ENCODE assay signal across 2 cellular contexts in the genomic region with DNA sequence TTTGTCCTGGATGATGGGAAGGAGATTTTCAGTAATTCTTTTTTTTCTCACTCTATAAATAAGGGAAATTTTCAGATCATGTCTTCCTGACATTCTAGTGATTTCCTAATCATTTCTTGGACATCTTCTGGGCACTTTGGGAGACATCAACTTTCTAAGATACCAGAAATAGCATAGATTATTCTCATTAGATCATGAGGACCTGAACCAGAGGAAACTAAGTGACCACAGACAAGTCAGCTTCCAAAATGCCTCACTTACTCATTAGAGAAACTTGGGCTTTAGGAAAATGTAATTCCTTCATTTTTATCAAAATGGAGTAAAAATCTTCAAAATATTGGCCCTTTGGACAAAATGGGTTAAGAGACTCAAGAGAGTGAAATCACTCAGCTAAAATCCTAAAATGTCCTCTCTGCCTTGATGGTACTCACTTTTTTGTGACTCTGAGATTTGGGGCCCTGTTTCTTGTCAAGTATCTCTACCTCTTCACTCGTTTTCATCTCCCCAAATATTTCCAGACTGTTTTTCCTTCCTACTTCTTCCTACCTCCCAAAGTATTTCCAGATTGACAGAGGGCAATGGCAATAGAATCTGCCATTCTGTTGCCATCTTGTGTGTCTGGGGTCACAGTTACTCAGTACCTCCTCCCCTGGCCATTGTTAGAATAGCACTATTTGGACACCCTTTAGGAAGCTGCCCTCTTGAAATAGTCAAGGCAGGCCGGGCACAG.
TF ChIP-seq lines count a peak whose summit lies in the region.

No MANE protein-coding gene starts in this region.

TF ChIP-seq in SK-N-SH, 30 proteins besides CTCF, POLR2A, EP300 and RAD21 (continued from another document):
- TF ChIP-seq PBX3 (IDR thresholded peaks at IDR 0.05): no peak
TF ChIP-seq in SK-N-SH: peak in this region for 0.

TF ChIP-seq in SK-N-SH treated with all-trans-retinoic acid at 6 μM for 48 hours, 23 proteins besides CTCF, POLR2A, EP300 and RAD21:
- no peak for TF ChIP-seq PATZ1 (CRISPR knock-in tag; IDR thresholded peaks at IDR 0.05; ENCODE audit: borderline replicate concordance)
- TF ChIP-seq TOX (CRISPR knock-in tag; IDR thresholded peaks at IDR 0.05; ENCODE audit: borderline replicate concordance): no peak
- TF ChIP-seq RARB (CRISPR knock-in tag; IDR thresholded peaks at IDR 0.05): no peak
- TF ChIP-seq ISL1 (CRISPR knock-in tag; IDR thresholded peaks at IDR 0.05): no peak
- TF ChIP-seq CSDC2 (CRISPR knock-in tag; IDR thresholded peaks at IDR 0.05): no peak
- TF ChIP-seq, protein P1, sequence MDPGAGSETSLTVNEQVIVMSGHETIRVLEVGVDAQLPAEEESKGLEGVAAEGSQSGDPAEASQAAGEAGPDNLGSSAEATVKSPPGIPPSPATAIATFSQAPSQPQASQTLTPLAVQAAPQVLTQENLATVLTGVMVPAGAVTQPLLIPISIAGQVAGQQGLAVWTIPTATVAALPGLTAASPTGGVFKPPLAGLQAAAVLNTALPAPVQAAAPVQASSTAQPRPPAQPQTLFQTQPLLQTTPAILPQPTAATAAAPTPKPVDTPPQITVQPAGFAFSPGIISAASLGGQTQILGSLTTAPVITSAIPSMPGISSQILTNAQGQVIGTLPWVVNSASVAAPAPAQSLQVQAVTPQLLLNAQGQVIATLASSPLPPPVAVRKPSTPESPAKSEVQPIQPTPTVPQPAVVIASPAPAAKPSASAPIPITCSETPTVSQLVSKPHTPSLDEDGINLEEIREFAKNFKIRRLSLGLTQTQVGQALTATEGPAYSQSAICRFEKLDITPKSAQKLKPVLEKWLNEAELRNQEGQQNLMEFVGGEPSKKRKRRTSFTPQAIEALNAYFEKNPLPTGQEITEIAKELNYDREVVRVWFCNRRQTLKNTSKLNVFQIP (CRISPR knock-in tag; IDR thresholded peaks at IDR 0.05; ENCODE audit: borderline replicate concordance, low read depth): no peak
- no peak for TF ChIP-seq ZFP3 (CRISPR knock-in tag; IDR thresholded peaks at IDR 0.05)
- TF ChIP-seq PPARA (CRISPR knock-in tag; IDR thresholded peaks at IDR 0.05; ENCODE audit: borderline replicate concordance): no peak
- no peak for TF ChIP-seq ZFP30 (CRISPR knock-in tag; IDR thresholded peaks at IDR 0.05)
- TF ChIP-seq, protein P2, sequence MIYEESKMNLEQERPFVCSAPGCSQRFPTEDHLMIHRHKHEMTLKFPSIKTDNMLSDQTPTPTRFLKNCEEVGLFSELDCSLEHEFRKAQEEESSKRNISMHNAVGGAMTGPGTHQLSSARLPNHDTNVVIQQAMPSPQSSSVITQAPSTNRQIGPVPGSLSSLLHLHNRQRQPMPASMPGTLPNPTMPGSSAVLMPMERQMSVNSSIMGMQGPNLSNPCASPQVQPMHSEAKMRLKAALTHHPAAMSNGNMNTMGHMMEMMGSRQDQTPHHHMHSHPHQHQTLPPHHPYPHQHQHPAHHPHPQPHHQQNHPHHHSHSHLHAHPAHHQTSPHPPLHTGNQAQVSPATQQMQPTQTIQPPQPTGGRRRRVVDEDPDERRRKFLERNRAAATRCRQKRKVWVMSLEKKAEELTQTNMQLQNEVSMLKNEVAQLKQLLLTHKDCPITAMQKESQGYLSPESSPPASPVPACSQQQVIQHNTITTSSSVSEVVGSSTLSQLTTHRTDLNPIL (CRISPR knock-in tag; IDR thresholded peaks at IDR 0.05; ENCODE audit: low read depth): no peak
- TF ChIP-seq, protein P3, sequence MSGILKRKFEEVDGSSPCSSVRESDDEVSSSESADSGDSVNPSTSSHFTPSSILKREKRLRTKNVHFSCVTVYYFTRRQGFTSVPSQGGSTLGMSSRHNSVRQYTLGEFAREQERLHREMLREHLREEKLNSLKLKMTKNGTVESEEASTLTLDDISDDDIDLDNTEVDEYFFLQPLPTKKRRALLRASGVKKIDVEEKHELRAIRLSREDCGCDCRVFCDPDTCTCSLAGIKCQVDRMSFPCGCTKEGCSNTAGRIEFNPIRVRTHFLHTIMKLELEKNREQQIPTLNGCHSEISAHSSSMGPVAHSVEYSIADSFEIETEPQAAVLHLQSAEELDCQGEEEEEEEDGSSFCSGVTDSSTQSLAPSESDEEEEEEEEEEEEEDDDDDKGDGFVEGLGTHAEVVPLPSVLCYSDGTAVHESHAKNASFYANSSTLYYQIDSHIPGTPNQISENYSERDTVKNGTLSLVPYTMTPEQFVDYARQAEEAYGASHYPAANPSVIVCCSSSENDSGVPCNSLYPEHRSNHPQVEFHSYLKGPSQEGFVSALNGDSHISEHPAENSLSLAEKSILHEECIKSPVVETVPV (CRISPR knock-in tag; IDR thresholded peaks at IDR 0.05): no peak
- no peak for TF ChIP-seq ZC3H10 (CRISPR knock-in tag; IDR thresholded peaks at IDR 0.05)
- TF ChIP-seq SNAI2 (CRISPR knock-in tag; IDR thresholded peaks at IDR 0.05): no peak
- no peak for TF ChIP-seq GLIS3 (CRISPR knock-in tag; IDR thresholded peaks at IDR 0.05)
- TF ChIP-seq BACH2 (CRISPR knock-in tag; IDR thresholded peaks at IDR 0.05; ENCODE audit: borderline replicate concordance): no peak
- TF ChIP-seq ZNF70 (CRISPR knock-in tag; IDR thresholded peaks at IDR 0.05): no peak
- TF ChIP-seq ZNF565 (CRISPR knock-in tag; conservative IDR thresholded peaks at IDR 0.05; ENCODE audit: low read depth): no peak
- TF ChIP-seq ZNF8 (CRISPR knock-in tag; IDR thresholded peaks at IDR 0.05): no peak
- TF ChIP-seq ARNTL (CRISPR knock-in tag; IDR thresholded peaks at IDR 0.05; ENCODE audit: borderline replicate concordance, low read depth): no peak
- no peak for TF ChIP-seq ESRRG (CRISPR knock-in tag; IDR thresholded peaks at IDR 0.05)
TF ChIP-seq in SK-N-SH treated with all-trans-retinoic acid at 6 μM for 48 hours: peak in this region for 0.
